9 cellular contexts compared by ENCODE assay signal in genomic region chr5:135053278-135053677, GRCh38. TPM values are rescaled to one million over a fixed set of nuclear protein-coding genes. Genes with fewer than 3 reads are reported as not detected.
A peak's percentile ranks its signal among the peaks of the same experiment; 100 is the strongest.
DNase-seq lines count a peak whose midpoint lies in the region; ATAC-seq and TF ChIP-seq lines count a peak whose summit lies in the region.
"Had no signal": no experiment of that assay in that cellular context is flagged by ENCODE, and none has a peak within 500 bp of the region (broad histone marks: within the 10 kb centered on the region; RNA-seq: fewer than 3 reads in every experiment).

No MANE protein-coding gene starts in this region.

- peaks cover 41% of the 10 kb centered on the region for H3K27me3 Mint-ChIP-seq in activated B cell treated with CpG ODN at 0.5 μM for 24 hours
- peaks cover 75% of the 10 kb centered on the region for H3K27me3 Mint-ChIP-seq in T-helper 2 cell treated with Interferon-gamma antibody and Interleukin-4, amounts not matched to agents 5 μg/mL and 100 μg/mL, for 36 hours (ENCODE audit: low read depth)

- peak; percentile 90 for ATAC-seq in GM18508 (IDR thresholded peaks at IDR 0.05; ENCODE audit: insufficient read depth, unreplicated experiment)
- peak; percentile 92 for ATAC-seq in GM21447 (IDR thresholded peaks at IDR 0.05; ENCODE audit: unreplicated experiment)
- peak; percentile 76 for ATAC-seq in HG03457 (IDR thresholded peaks at IDR 0.05; ENCODE audit: unreplicated experiment)
- peak; percentile 95 for ATAC-seq in activated B cell treated with CpG ODN at 0.5 μM for 24 hours (ENCODE audit: low read depth)

- no peak overlapping the region for H3K4me3 ChIP-seq in esophagus squamous epithelium
- H3K4me3 ChIP-seq: skin epidermis had no signal

- TF ChIP-seq POLR2A in esophagus squamous epithelium (IDR thresholded peaks at IDR 0.05) = no peak

- intact Hi-C loops in activated B cell treated with CpG ODN at 0.5 μM for 24 hours (cut with micrococcal nuclease) (loop anchor here (1.0 to 10.0 kb wide), 3 partner anchors 14 to 342 kb away; partner anchors contain the start of genes DDX46 and MACROH2A1), esophagus squamous epithelium (cut with DNase I) (no loop called here)

- H3K27me3 ChIP-seq in esophagus squamous epithelium = peaks cover 0 to 43% (median 0%) of the 10 kb centered on the region in 4 donors

- TF ChIP-seq CTCF in activated B cell treated with CpG ODN at 0.5 μM for 24 hours (IDR thresholded peaks at IDR 0.05) (no peak), esophagus squamous epithelium (IDR thresholded peaks at IDR 0.05) (no peak)

- H3K4me3 Mint-ChIP-seq in activated B cell treated with CpG ODN at 0.5 μM for 24 hours = peak overlapping the region; percentile 67
- no peak overlapping the region for H3K4me3 Mint-ChIP-seq in T-helper 2 cell treated with Interferon-gamma antibody and Interleukin-4, amounts not matched to agents 5 μg/mL and 100 μg/mL, for 36 hours

- 73 to 74% methylated on average over 2 to 3 of the region's 3 CpGs for WGBS in esophagus squamous epithelium, 2 donors

- DNase-seq in activated B cell treated with CpG ODN at 0.5 μM for 24 hours (peak; percentile 53), esophagus squamous epithelium (lab: John Stamatoyannopoulos, UW) (no peak), D341Med (ENCODE audit: low spot score) (no peak), cerebellum (ENCODE audit: low spot score) (no peak)
- no peak for DNase-seq in T-helper 2 cell treated with Interferon-gamma antibody and Interleukin-4, amounts not matched to agents 5 μg/mL and 100 μg/mL, for 36 hours (ENCODE audit: low spot score)

- H3K4me1 ChIP-seq in esophagus squamous epithelium = peaks cover 0 to 5% (median 0%) of the 10 kb centered on the region in 3 donors

- no peaks in the 10 kb centered on the region for H3K9me3 ChIP-seq in esophagus squamous epithelium

- CTCF ChIA-PET in activated B cell treated with CpG ODN at 0.5 μM for 24 hours (lab: Charles Lee) = interaction anchor here (0.8 to 1.0 kb wide), 2 partner anchors 14 to 139 kb away, joined by 3 read pairs; no protein-coding TSS in a partner anchor

- H3K36me3 Mint-ChIP-seq in activated B cell treated with CpG ODN at 0.5 μM for 24 hours (ENCODE audit: low read depth) = no peaks in the 10 kb centered on the region
- H3K36me3 Mint-ChIP-seq in T-helper 2 cell treated with Interferon-gamma antibody and Interleukin-4, amounts not matched to agents 5 μg/mL and 100 μg/mL, for 36 hours (ENCODE audit: low read depth) = no peaks in the 10 kb centered on the region

- H3K36me3 ChIP-seq in esophagus squamous epithelium = no peaks in the 10 kb centered on the region

- no peaks in the 10 kb centered on the region for H3K9me3 Mint-ChIP-seq in activated B cell treated with CpG ODN at 0.5 μM for 24 hours
- no peaks in the 10 kb centered on the region for H3K9me3 Mint-ChIP-seq in T-helper 2 cell treated with Interferon-gamma antibody and Interleukin-4, amounts not matched to agents 5 μg/mL and 100 μg/mL, for 36 hours

- POLR2A ChIA-PET in activated B cell treated with CpG ODN at 0.5 μM for 24 hours (lab: Charles Lee) = interaction anchor here (0.7 to 2.2 kb wide), 5 partner anchors 10 to 149 kb away, joined by 3 to 8 read pairs (median 4); partner anchors contain the start of gene PCBD2

- peaks cover 49% of the 10 kb centered on the region for H3K4me1 Mint-ChIP-seq in activated B cell treated with CpG ODN at 0.5 μM for 24 hours
- peaks cover 2% of the 10 kb centered on the region for H3K4me1 Mint-ChIP-seq in T-helper 2 cell treated with Interferon-gamma antibody and Interleukin-4, amounts not matched to agents 5 μg/mL and 100 μg/mL, for 36 hours (ENCODE audit: low read depth)

- peak overlapping the region; percentile 78 for H3K27ac Mint-ChIP-seq in activated B cell treated with CpG ODN at 0.5 μM for 24 hours
- H3K27ac Mint-ChIP-seq in T-helper 2 cell treated with Interferon-gamma antibody and Interleukin-4, amounts not matched to agents 5 μg/mL and 100 μg/mL, for 36 hours = no peak overlapping the region

- H3K27ac ChIP-seq in esophagus squamous epithelium = no peak overlapping the region
- H3K27ac ChIP-seq: skin epidermis had no signal

RNA-seq across cellular contexts. Expression of gene PITX1, which starts 19.2 kb away (rescaled TPM):
- total RNA-seq in activated B cell treated with CpG ODN at 0.5 μM for 24 hours (not detected in 2 replicates), esophagus squamous epithelium (1,000 to 10,000 TPM in 1 of 4 donors, 100 to 1,000 TPM in 3; 571 to 1,232 (median 680) TPM), cerebellum (not detected)

Comparison
In these comparisons a context has a peak if more than half of its experiments do, and no peak if none do; other contexts are left out.
1. RNA of gene PITX1, which starts 19.2 kb away (total RNA-seq): 571 to 1,232 TPM in esophagus squamous epithelium; not detected in activated B cell treated with CpG ODN at 0.5 μM for 24 hours and not detected in cerebellum (single experiment); every median in the first group is over 100 times any median in the second.
2. Peak in every context shown above with its lines, with median percentiles within 50 percentile points of each other: ATAC-seq.